Comparison of ENCODE assay signal across 1 cellular context in the genomic region with DNA sequence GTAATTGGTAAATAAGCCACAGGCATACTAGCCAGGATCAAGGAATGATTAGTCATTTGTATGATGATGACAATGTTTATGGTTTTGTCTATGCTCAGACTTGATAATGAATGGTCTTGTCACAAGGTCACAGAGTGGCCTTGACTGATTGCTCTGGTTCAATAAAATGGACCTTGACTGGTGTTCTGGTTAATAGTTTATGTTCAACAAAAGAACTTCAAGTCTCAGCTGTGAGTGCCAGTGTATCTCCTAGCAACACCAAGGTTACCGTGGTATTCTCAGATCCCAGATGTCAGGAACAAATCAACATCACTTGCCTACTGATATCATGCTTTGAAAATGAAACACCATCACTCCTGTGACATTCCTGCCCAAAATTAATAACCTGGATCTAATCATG.
TF ChIP-seq lines count a peak whose summit lies in the region.

No MANE protein-coding gene starts in this region.

TF ChIP-seq in H1, 55 proteins besides CTCF, POLR2A, EP300 and RAD21:
- no peak for TF ChIP-seq EZH2 (IDR thresholded peaks at IDR 0.05; ENCODE audit: low read depth, low read length, severe bottlenecking)
- no peak for TF ChIP-seq FOSL1 (IDR thresholded peaks at IDR 0.05; ENCODE audit: insufficient read depth, low read depth, low read length)
- TF ChIP-seq SP4 (IDR thresholded peaks at IDR 0.05; ENCODE audit: low read length): no peak
- no peak for TF ChIP-seq KDM1A (IDR thresholded peaks at IDR 0.05; ENCODE audit: borderline replicate concordance, low read length)
- TF ChIP-seq SUZ12 (IDR thresholded peaks at IDR 0.05; ENCODE audit: low read length): no peak
- no peak for TF ChIP-seq TCF12 (IDR thresholded peaks at IDR 0.05; ENCODE audit: low read depth, low read length)
- TF ChIP-seq, protein P1, sequence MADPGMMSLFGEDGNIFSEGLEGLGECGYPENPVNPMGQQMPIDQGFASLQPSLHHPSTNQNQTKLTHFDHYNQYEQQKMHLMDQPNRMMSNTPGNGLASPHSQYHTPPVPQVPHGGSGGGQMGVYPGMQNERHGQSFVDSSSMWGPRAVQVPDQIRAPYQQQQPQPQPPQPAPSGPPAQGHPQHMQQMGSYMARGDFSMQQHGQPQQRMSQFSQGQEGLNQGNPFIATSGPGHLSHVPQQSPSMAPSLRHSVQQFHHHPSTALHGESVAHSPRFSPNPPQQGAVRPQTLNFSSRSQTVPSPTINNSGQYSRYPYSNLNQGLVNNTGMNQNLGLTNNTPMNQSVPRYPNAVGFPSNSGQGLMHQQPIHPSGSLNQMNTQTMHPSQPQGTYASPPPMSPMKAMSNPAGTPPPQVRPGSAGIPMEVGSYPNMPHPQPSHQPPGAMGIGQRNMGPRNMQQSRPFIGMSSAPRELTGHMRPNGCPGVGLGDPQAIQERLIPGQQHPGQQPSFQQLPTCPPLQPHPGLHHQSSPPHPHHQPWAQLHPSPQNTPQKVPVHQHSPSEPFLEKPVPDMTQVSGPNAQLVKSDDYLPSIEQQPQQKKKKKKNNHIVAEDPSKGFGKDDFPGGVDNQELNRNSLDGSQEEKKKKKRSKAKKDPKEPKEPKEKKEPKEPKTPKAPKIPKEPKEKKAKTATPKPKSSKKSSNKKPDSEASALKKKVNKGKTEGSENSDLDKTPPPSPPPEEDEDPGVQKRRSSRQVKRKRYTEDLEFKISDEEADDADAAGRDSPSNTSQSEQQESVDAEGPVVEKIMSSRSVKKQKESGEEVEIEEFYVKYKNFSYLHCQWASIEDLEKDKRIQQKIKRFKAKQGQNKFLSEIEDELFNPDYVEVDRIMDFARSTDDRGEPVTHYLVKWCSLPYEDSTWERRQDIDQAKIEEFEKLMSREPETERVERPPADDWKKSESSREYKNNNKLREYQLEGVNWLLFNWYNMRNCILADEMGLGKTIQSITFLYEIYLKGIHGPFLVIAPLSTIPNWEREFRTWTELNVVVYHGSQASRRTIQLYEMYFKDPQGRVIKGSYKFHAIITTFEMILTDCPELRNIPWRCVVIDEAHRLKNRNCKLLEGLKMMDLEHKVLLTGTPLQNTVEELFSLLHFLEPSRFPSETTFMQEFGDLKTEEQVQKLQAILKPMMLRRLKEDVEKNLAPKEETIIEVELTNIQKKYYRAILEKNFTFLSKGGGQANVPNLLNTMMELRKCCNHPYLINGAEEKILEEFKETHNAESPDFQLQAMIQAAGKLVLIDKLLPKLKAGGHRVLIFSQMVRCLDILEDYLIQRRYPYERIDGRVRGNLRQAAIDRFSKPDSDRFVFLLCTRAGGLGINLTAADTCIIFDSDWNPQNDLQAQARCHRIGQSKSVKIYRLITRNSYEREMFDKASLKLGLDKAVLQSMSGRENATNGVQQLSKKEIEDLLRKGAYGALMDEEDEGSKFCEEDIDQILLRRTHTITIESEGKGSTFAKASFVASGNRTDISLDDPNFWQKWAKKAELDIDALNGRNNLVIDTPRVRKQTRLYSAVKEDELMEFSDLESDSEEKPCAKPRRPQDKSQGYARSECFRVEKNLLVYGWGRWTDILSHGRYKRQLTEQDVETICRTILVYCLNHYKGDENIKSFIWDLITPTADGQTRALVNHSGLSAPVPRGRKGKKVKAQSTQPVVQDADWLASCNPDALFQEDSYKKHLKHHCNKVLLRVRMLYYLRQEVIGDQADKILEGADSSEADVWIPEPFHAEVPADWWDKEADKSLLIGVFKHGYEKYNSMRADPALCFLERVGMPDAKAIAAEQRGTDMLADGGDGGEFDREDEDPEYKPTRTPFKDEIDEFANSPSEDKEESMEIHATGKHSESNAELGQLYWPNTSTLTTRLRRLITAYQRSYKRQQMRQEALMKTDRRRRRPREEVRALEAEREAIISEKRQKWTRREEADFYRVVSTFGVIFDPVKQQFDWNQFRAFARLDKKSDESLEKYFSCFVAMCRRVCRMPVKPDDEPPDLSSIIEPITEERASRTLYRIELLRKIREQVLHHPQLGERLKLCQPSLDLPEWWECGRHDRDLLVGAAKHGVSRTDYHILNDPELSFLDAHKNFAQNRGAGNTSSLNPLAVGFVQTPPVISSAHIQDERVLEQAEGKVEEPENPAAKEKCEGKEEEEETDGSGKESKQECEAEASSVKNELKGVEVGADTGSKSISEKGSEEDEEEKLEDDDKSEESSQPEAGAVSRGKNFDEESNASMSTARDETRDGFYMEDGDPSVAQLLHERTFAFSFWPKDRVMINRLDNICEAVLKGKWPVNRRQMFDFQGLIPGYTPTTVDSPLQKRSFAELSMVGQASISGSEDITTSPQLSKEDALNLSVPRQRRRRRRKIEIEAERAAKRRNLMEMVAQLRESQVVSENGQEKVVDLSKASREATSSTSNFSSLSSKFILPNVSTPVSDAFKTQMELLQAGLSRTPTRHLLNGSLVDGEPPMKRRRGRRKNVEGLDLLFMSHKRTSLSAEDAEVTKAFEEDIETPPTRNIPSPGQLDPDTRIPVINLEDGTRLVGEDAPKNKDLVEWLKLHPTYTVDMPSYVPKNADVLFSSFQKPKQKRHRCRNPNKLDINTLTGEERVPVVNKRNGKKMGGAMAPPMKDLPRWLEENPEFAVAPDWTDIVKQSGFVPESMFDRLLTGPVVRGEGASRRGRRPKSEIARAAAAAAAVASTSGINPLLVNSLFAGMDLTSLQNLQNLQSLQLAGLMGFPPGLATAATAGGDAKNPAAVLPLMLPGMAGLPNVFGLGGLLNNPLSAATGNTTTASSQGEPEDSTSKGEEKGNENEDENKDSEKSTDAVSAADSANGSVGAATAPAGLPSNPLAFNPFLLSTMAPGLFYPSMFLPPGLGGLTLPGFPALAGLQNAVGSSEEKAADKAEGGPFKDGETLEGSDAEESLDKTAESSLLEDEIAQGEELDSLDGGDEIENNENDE (IDR thresholded peaks at IDR 0.05; ENCODE audit: insufficient replicate concordance, low read length): no peak
- no peak for TF ChIP-seq CHD1 (IDR thresholded peaks at IDR 0.05; ENCODE audit: low read depth, low read length)
- TF ChIP-seq TAF1 (IDR thresholded peaks at IDR 0.05; ENCODE audit: low read depth, low read length): no peak
- TF ChIP-seq RNF2 (IDR thresholded peaks at IDR 0.05; ENCODE audit: borderline replicate concordance, low read depth, low read length, missing control alignments, poor library complexity, severe bottlenecking): no peak
- TF ChIP-seq SP1 (IDR thresholded peaks at IDR 0.05; ENCODE audit: low read depth, low read length): no peak
- TF ChIP-seq, protein P2, sequence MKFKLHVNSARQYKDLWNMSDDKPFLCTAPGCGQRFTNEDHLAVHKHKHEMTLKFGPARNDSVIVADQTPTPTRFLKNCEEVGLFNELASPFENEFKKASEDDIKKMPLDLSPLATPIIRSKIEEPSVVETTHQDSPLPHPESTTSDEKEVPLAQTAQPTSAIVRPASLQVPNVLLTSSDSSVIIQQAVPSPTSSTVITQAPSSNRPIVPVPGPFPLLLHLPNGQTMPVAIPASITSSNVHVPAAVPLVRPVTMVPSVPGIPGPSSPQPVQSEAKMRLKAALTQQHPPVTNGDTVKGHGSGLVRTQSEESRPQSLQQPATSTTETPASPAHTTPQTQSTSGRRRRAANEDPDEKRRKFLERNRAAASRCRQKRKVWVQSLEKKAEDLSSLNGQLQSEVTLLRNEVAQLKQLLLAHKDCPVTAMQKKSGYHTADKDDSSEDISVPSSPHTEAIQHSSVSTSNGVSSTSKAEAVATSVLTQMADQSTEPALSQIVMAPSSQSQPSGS (IDR thresholded peaks at IDR 0.05; ENCODE audit: low read length): no peak
- TF ChIP-seq HDAC2 (IDR thresholded peaks at IDR 0.05; ENCODE audit: borderline replicate concordance in 1 of 2, low read depth in 2 of 2, low read length in 2 of 2): no peak
- TF ChIP-seq BACH1 (IDR thresholded peaks at IDR 0.05; ENCODE audit: low read length): no peak
- TF ChIP-seq EGR1 (IDR thresholded peaks at IDR 0.05; ENCODE audit: borderline replicate concordance, low read depth, low read length): no peak
- no peak for TF ChIP-seq SIN3A (conservative IDR thresholded peaks at IDR 0.05 in 1 of 2, IDR thresholded peaks at IDR 0.05 in 1 of 2; ENCODE audit: low read depth in 1 of 2, low read length in 2 of 2)
- TF ChIP-seq POLR2AphosphoS5 (IDR thresholded peaks at IDR 0.05; ENCODE audit: low read depth, low read length): no peak
- no peak for TF ChIP-seq GTF2F1 (IDR thresholded peaks at IDR 0.05; ENCODE audit: borderline replicate concordance, low read depth, low read length)
